Comparison of ENCODE assay signal across 22 cellular contexts in the genomic region with DNA sequence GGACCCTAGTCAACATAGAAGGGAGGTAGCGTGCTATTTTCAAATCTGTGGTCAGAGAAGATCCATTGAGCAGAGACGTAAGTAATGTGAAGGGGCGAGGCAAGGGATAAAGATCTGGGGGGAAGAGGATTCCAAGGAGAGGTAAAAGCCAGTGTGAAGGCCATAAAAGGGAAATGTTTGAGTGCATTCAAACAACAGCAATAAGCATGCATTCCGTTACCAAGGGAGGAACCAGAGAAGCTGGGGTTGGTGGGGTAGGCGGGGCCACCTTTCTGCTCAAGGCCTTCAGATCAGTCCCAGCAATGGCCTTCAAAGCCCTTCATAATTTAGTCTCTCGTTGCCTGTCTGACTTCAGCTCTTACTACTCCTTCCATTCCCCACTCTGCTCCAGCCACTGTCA. TPM values are rescaled to one million over a fixed set of nuclear protein-coding genes. Genes with fewer than 3 reads are reported as not detected.
"Had no signal": no experiment of that assay in that cellular context is flagged by ENCODE, and none has a peak within 500 bp of the region (broad histone marks: within the 10 kb centered on the region; RNA-seq: fewer than 3 reads in every experiment).

No MANE protein-coding gene starts in this region.

- DNase-seq: activated CD4-positive, alpha-beta T cell treated with anti-CD3 and anti-CD28 coated beads for 36 hours; activated CD8-positive, alpha-beta memory T cell treated with anti-CD3 and anti-CD28 coated beads, Interleukin-2, amount 50 U/mL, for 4 hours; activated CD8-positive, alpha-beta T cell treated with anti-CD3 and anti-CD28 coated beads for 36 hours; activated gamma-delta T cell treated with Interleukin-2 at 50 U/mL for 16 hours; activated naive CD4-positive, alpha-beta T cell treated with anti-CD3 and anti-CD28 coated beads, Interleukin-2, amount 10 ng/mL, durations not matched to agents 7 days and 5 days; activated naive CD8-positive, alpha-beta T cell treated with anti-CD3 and anti-CD28 coated beads for 36 hours; activated T-cell treated with anti-CD3 and anti-CD28 coated beads, Interleukin-2, amount 50 U/mL, for 72 hours; anterior cingulate cortex; cerebellar nuclear complex; Kasumi-1; NCI-H1105 treated with DMSO at 0.1 percent for 48 hours; NCI-H1436 treated with DMSO at 0.1 percent for 48 hours; NCI-H187; NCI-H2081; NCI-H510A treated with DMSO at 0.1 percent for 48 hours; NCI-H69; NK-92 treated with Interleukin-12 subunit alpha and Interleukin-12 subunit beta, amount 100 ng/mL, for 24 hours; PC-3; SHP77 treated with DMSO at 0.1 percent for 48 hours; T-helper 9 cell had no signal

- H3K27ac ChIP-seq: VCaP had no signal

- ATAC-seq: activated CD4-positive, alpha-beta T cell treated with anti-CD3 and anti-CD28 coated beads for 36 hours; activated CD8-positive, alpha-beta T cell treated with anti-CD3 and anti-CD28 coated beads for 36 hours; activated T-cell treated with anti-CD3 and anti-CD28 coated beads, Interleukin-2, amount 50 U/mL, for 72 hours; PC-3 had no signal

- FAIRE-seq: RCC 7860 had no signal

RNA-seq across cellular contexts. Expression of a gene that starts 51.5 kb away (rescaled TPM):
- total RNA-seq: PC-3 had no signal
